1 cellular context compared by ENCODE assay signal in genomic region chr22:17779286-17780115, GRCh38.
TF ChIP-seq lines count a peak whose summit lies in the region.

No MANE protein-coding gene starts in this region.

TF ChIP-seq in GM12878, 131 proteins besides CTCF, POLR2A, EP300 and RAD21 (continued from another document):
- TF ChIP-seq PKNOX1 (IDR thresholded peaks at IDR 0.05) (peak; percentile 72), RELB (IDR thresholded peaks at IDR 0.05; ENCODE audit: low read depth) (peak; percentile 77; the same call in 1 of the 2 replicates), HDAC2 (IDR thresholded peaks at IDR 0.05) (no peak; the same call in 1 of the 2 replicates), TBL1XR1 (IDR thresholded peaks at IDR 0.05; ENCODE audit: low read depth, low read length) (no peak), ZNF24 (IDR thresholded peaks at IDR 0.05) (peak; percentile 25; the same call in 1 of the 2 replicates), ZBTB4 (CRISPR knock-in tag; IDR thresholded peaks at IDR 0.05) (0 out of 2 replicates have a peak, but pooled peaks have one; percentile 35), ETV6 (conservative IDR thresholded peaks at IDR 0.05 in 1 of 2, IDR thresholded peaks at IDR 0.05 in 1 of 2; ENCODE audit: borderline replicate concordance in 1 of 2, low read depth in 1 of 2) (peak in 1 of 2 experiments; percentile 76; a peak in 2 of 4 replicates), MYC (IDR thresholded peaks at IDR 0.05; ENCODE audit: insufficient read depth, insufficient read length, insufficient replicate concordance, low read length, severe bottlenecking) (peak; percentile 26), PML (IDR thresholded peaks at IDR 0.05; ENCODE audit: low read length) (0 out of 2 replicates have a peak, but pooled peaks have one; percentile 44), MEF2A (IDR thresholded peaks at IDR 0.05; ENCODE audit: insufficient read depth, low read depth, low read length) (peak; percentile 75), MAX (IDR thresholded peaks at IDR 0.05; ENCODE audit: low read depth, low read length) (peak; percentile 85), RFX5 (IDR thresholded peaks at IDR 0.05; ENCODE audit: low read depth, low read length) (no peak), DPF2 (IDR thresholded peaks at IDR 0.05) (peak; percentile 79; the same call in 1 of the 2 replicates), SMARCA5 (IDR thresholded peaks at IDR 0.05) (peak; percentile 92), POLR2AphosphoS2 (IDR thresholded peaks at IDR 0.05; ENCODE audit: low read depth, low read length) (peak; percentile 75; the same call in 1 of the 2 replicates), FOXK2 (IDR thresholded peaks at IDR 0.05) (no peak), RAD51 (IDR thresholded peaks at IDR 0.05) (peak; percentile 68), CREM (IDR thresholded peaks at IDR 0.05; ENCODE audit: low read depth) (no peak), BMI1 (IDR thresholded peaks at IDR 0.05; ENCODE audit: borderline replicate concordance) (peak; percentile 31; the same call in 1 of the 2 replicates), NBN (IDR thresholded peaks at IDR 0.05) (peak; percentile 82), FOXM1 (IDR thresholded peaks at IDR 0.05; ENCODE audit: low read depth, low read length) (peak; percentile 65; the same call in 1 of the 2 replicates), NKRF (conservative IDR thresholded peaks at IDR 0.05) (peak; percentile 41; the same call in 1 of the 2 replicates), CEBPZ (IDR thresholded peaks at IDR 0.05; ENCODE audit: low read depth, low read length) (no peak), ESRRA (IDR thresholded peaks at IDR 0.05; ENCODE audit: low read length) (no peak), CHD2 (IDR thresholded peaks at IDR 0.05; ENCODE audit: borderline replicate concordance, low read depth, low read length) (no peak), EED (IDR thresholded peaks at IDR 0.05; ENCODE audit: low read depth) (peak; percentile 72), ASH2L (IDR thresholded peaks at IDR 0.05; ENCODE audit: borderline replicate concordance, low read depth) (no peak)
TF ChIP-seq in GM12878: peak in this region for 53.
